8 cellular contexts compared by ENCODE assay signal in the genomic region with DNA sequence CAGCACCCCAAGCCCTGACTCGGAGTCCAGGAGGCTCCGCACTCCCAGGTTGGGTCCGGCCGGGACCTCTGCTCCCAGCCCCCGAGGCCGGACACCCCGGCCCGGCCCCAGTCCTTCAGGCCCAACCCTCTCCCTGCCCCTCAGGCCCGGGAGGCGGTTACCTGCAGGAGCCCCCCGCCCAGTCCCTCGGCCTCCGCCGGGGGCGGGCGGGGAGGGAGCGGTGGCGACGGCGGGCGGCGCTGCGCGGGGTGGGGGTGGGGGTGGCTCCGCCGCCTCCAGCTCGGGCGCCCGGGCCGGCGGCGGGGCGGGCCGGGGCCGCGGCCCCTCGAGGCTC. TPM values are rescaled to one million over a fixed set of nuclear protein-coding genes. Genes with fewer than 3 reads are reported as not detected.
DNase-seq lines count a peak whose midpoint lies in the region; ATAC-seq lines count a peak whose summit lies in the region.

No MANE protein-coding gene starts in this region.

- H3K27me3 Mint-ChIP-seq in T-cell = no peaks in the 10 kb centered on the region

- no peak overlapping the region for H3K4me3 ChIP-seq in endocrine pancreas (ENCODE audit: control insufficient read depth, insufficient read depth, low read length)

- H3K36me3 ChIP-seq in endocrine pancreas (ENCODE audit: control insufficient read depth, insufficient read depth, low read length) = no peaks in the 10 kb centered on the region

- POLR2A ChIA-PET in T-cell (lab: Charles Lee) = no interaction called here

- peak overlapping the region; percentile 82 for H3K9ac ChIP-seq in endocrine pancreas (ENCODE audit: control insufficient read depth, insufficient read depth, low read length)

- peak; percentile 33 for ATAC-seq in HG03064 (IDR thresholded peaks at IDR 0.05; ENCODE audit: low read depth, unreplicated experiment)
- ATAC-seq in T-cell (replicated peaks in 1 of 4) = peak; percentile 65 to 72 (median 70)

- DNase-seq in activated effector memory CD4-positive, alpha-beta T cell treated with Interleukin-2 at 50 U/mL for 16 hours = peak; percentile 33
- no peak for DNase-seq in activated effector memory CD4-positive, alpha-beta T cell treated with anti-CD3 and anti-CD28 coated beads, Interleukin-2, amount 50 U/mL, for 16 hours
- DNase-seq in T-cell = peak in 7 of 34 experiments; percentile 11 to 48 (median 25)
- peak; percentile 10 for DNase-seq in myocyte (ENCODE audit: low read depth)
- DNase-seq in NCI-H1048 (lab: John Stamatoyannopoulos, UW) = no peak
- DNase-seq in inferior parietal cortex (ENCODE audit: extremely low spot score) = no peak

- peaks cover 41 to 45% (median 43%) of the 10 kb centered on the region in 3 donors for H3K4me1 Mint-ChIP-seq in T-cell

- H3K27ac Mint-ChIP-seq in T-cell = peak overlapping the region; percentile 55 to 59

- peak overlapping the region; percentile 84 to 92 (median 91) for H3K4me3 Mint-ChIP-seq in T-cell

- CTCF ChIA-PET in T-cell (lab: Charles Lee) = no interaction called here

- H3K9me3 ChIP-seq in endocrine pancreas (ENCODE audit: control insufficient read depth, low read length) = no peaks in the 10 kb centered on the region

- H3K27me3 ChIP-seq in endocrine pancreas (ENCODE audit: control insufficient read depth, insufficient read depth, low read length) = no peaks in the 10 kb centered on the region

- H3K4me1 ChIP-seq in endocrine pancreas (ENCODE audit: control insufficient read depth, insufficient read depth, low read length) = peaks cover 2% of the 10 kb centered on the region

- no peaks in the 10 kb centered on the region for H3K9me3 Mint-ChIP-seq in T-cell

- H3K36me3 Mint-ChIP-seq in T-cell = no peaks in the 10 kb centered on the region

RNA-seq across cellular contexts. Expression of gene TCF20, which starts 0.3 kb away (rescaled TPM):
- total RNA-seq in T-cell (10 to 100 TPM; 84.2 to 98.8 (median 88.5) TPM), myocyte (10.9 and 11.5 TPM in 2 replicates)
- 7.8 TPM for polyA plus RNA-seq in myocyte (2012)

Comparison
In these comparisons a context has a peak if more than half of its experiments do, and no peak if none do; other contexts are left out.
1. DNase-seq: peak in activated effector memory CD4-positive, alpha-beta T cell treated with Interleukin-2 at 50 U/mL for 16 hours (single experiment) and myocyte (single experiment); none in activated effector memory CD4-positive, alpha-beta T cell treated with anti-CD3 and anti-CD28 coated beads, Interleukin-2, amount 50 U/mL, for 16 hours (single experiment), NCI-H1048 (single experiment) and inferior parietal cortex (single experiment).